ENCODE assay signal across 25 cellular contexts in genomic region chr4:150419939-150420338, GRCh38.
"Had no signal": no experiment of that assay in that cellular context is flagged by ENCODE, and none has a peak within 500 bp of the region (broad histone marks: within the 10 kb centered on the region; RNA-seq: fewer than 3 reads in every experiment).

No MANE protein-coding gene starts in this region.

- H3K4me1 Mint-ChIP-seq: endodermal cell had no signal

- H3K9me3 Mint-ChIP-seq: dendritic cell treated with granulocyte-macrophage colony-stimulating factor and Interleukin-4, amounts not matched to agents 40 ng/mL and 50 ng/mL, for 4 days; effector memory CD8-positive, alpha-beta T cell; endodermal cell had no signal

- H3K9me3 ChIP-seq: colonic mucosa, esophagus muscularis mucosa, esophagus squamous epithelium, gastrocnemius medialis, gastroesophageal sphincter, heart left ventricle, heart right ventricle had no signal

- H3K27me3 ChIP-seq: colonic mucosa, dorsolateral prefrontal cortex, esophagus muscularis mucosa, esophagus squamous epithelium, foreskin keratinocyte, gastrocnemius medialis, gastroesophageal sphincter, heart left ventricle, heart right ventricle had no signal

- H3K27ac Mint-ChIP-seq: dendritic cell treated with granulocyte-macrophage colony-stimulating factor and Interleukin-4, amounts not matched to agents 40 ng/mL and 50 ng/mL, for 4 days; effector memory CD8-positive, alpha-beta T cell; endodermal cell had no signal

- ATAC-seq: effector memory CD8-positive, alpha-beta T cell; esophagus mucosa; foreskin keratinocyte; gastrocnemius medialis; gastroesophageal sphincter; heart left ventricle; heart right ventricle had no signal

- FAIRE-seq: endothelial cell of umbilical vein had no signal

- H3K4me3 Mint-ChIP-seq: dendritic cell treated with granulocyte-macrophage colony-stimulating factor and Interleukin-4, amounts not matched to agents 40 ng/mL and 50 ng/mL, for 4 days; effector memory CD8-positive, alpha-beta T cell; endodermal cell had no signal

- DNase-seq: colonic mucosa; cortex of kidney; dermis blood vessel endothelial cell; dorsolateral prefrontal cortex; effector CD4-positive, alpha-beta T cell; effector CD8-positive, alpha-beta T cell; effector memory CD4-positive, alpha-beta T cell; effector memory CD8-positive, alpha-beta T cell; endodermal cell; erythroblast; esophagus squamous epithelium; foreskin fibroblast; foreskin keratinocyte; foreskin melanocyte; gastrocnemius medialis; head of caudate nucleus; heart left ventricle; heart right ventricle had no signal

- H3K27ac ChIP-seq: colonic mucosa, coronary artery, dorsolateral prefrontal cortex, epithelial cell of prostate, esophagus muscularis mucosa, esophagus squamous epithelium, foreskin keratinocyte, gastrocnemius medialis, gastroesophageal sphincter, heart left ventricle, heart right ventricle had no signal

- H3K4me1 ChIP-seq: colonic mucosa, esophagus muscularis mucosa, esophagus squamous epithelium, foreskin keratinocyte, gastrocnemius medialis, gastroesophageal sphincter, heart left ventricle, heart right ventricle had no signal

- H3K36me3 ChIP-seq: colonic mucosa, esophagus muscularis mucosa, gastrocnemius medialis had no signal

- H3K27me3 Mint-ChIP-seq: dendritic cell treated with granulocyte-macrophage colony-stimulating factor and Interleukin-4, amounts not matched to agents 40 ng/mL and 50 ng/mL, for 4 days; effector memory CD8-positive, alpha-beta T cell had no signal

- H3K4me3 ChIP-seq: colonic mucosa, coronary artery, dorsolateral prefrontal cortex, esophagus muscularis mucosa, esophagus squamous epithelium, gastrocnemius medialis, gastroesophageal sphincter, heart left ventricle, heart right ventricle had no signal
